ENCODE assay signal across 15 cellular contexts in the genomic region with DNA sequence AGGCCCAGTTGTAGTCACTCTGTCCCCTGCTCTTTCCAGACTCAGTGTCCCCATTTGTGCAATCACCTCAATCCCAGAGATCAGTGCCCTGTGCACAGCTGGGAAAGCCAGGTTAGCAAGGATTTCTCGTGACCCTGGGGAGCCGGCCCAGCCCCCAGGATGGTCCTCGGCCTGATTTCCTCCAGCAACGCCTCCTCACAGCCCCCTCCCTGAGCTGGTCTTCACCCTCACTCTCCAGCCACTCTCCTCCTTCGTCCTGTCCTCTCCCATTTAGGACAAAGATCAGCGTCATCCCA.
A peak's percentile ranks its signal among the peaks of the same experiment; 100 is the strongest.
DNase-seq lines count a peak whose midpoint lies in the region; ATAC-seq and TF ChIP-seq lines count a peak whose summit lies in the region.
"Had no signal": no experiment of that assay in that cellular context is flagged by ENCODE, and none has a peak within 500 bp of the region (broad histone marks: within the 10 kb centered on the region; RNA-seq: fewer than 3 reads in every experiment).

No MANE protein-coding gene starts in this region.

- no peak for TF ChIP-seq EP300 in suprapubic skin (IDR thresholded peaks at IDR 0.05)

- H3K27ac ChIP-seq in RWPE2 (ENCODE audit: poor library complexity, severe bottlenecking) (no peak overlapping the region), suprapubic skin (no peak overlapping the region)

- TF ChIP-seq POLR2A in suprapubic skin (IDR thresholded peaks at IDR 0.05): no peak

- peaks cover 3% of the 10 kb centered on the region for H3K36me3 Mint-ChIP-seq in activated naive CD4-positive, alpha-beta T cell treated with anti-CD3 and anti-CD28 coated beads for 36 hours (ENCODE audit: low read depth)
- peaks cover 0 to 19% (median 12%) of the 10 kb centered on the region in 3 donors for H3K36me3 Mint-ChIP-seq in naive thymus-derived CD8-positive, alpha-beta T cell
- H3K36me3 Mint-ChIP-seq: CD8-positive, alpha-beta T cell had no signal

- no peak overlapping the region for H3K4me3 ChIP-seq in RWPE2 (ENCODE audit: severe bottlenecking)
- H3K4me3 ChIP-seq in suprapubic skin: no peak overlapping the region
- H3K4me3 ChIP-seq: GM23338 had no signal

- no peak overlapping the region for H3K27ac Mint-ChIP-seq in activated naive CD4-positive, alpha-beta T cell treated with anti-CD3 and anti-CD28 coated beads for 36 hours
- H3K27ac Mint-ChIP-seq in naive thymus-derived CD8-positive, alpha-beta T cell: peak overlapping the region in 7 of 10 donors; percentile 27 to 85 (median 71)
- H3K27ac Mint-ChIP-seq: GM23338 had no signal

- no peak for ATAC-seq in RWPE2 (ENCODE audit: low read depth)
- no peak for ATAC-seq in naive thymus-derived CD8-positive, alpha-beta T cell
- ATAC-seq: CD8-positive, alpha-beta T cell; PC-3 had no signal

- peaks cover 8% of the 10 kb centered on the region for H3K4me1 Mint-ChIP-seq in activated naive CD4-positive, alpha-beta T cell treated with anti-CD3 and anti-CD28 coated beads for 36 hours (ENCODE audit: low read depth)
- peaks cover 8 to 32% (median 29%) of the 10 kb centered on the region in 4 donors for H3K4me1 Mint-ChIP-seq in naive thymus-derived CD8-positive, alpha-beta T cell

- no peaks in the 10 kb centered on the region for H3K27me3 Mint-ChIP-seq in activated naive CD4-positive, alpha-beta T cell treated with anti-CD3 and anti-CD28 coated beads for 36 hours (ENCODE audit: low read depth)
- H3K27me3 Mint-ChIP-seq in naive thymus-derived CD8-positive, alpha-beta T cell: peaks cover 0 to 5% (median 0%) of the 10 kb centered on the region in 5 donors

- H3K27me3 ChIP-seq in RWPE2 (ENCODE audit: insufficient read depth, poor library complexity, severe bottlenecking) (peaks cover 51% of the 10 kb centered on the region), suprapubic skin (peaks cover 21% of the 10 kb centered on the region)

- H3K4me3 Mint-ChIP-seq in activated naive CD4-positive, alpha-beta T cell treated with anti-CD3 and anti-CD28 coated beads for 36 hours: no peak overlapping the region
- H3K4me3 Mint-ChIP-seq in naive thymus-derived CD8-positive, alpha-beta T cell: peak overlapping the region in 1 of 10 donors; percentile 24
- H3K4me3 Mint-ChIP-seq: CD8-positive, alpha-beta T cell; GM23338 had no signal

- TF ChIP-seq CTCF in RWPE2 (IDR thresholded peaks at IDR 0.05; ENCODE audit: poor library complexity, severe bottlenecking) (no peak), suprapubic skin (IDR thresholded peaks at IDR 0.05) (no peak)

- H3K4me1 ChIP-seq in RWPE2 (ENCODE audit: insufficient read depth, poor library complexity, severe bottlenecking) (no peaks in the 10 kb centered on the region), suprapubic skin (peaks cover 10% of the 10 kb centered on the region)

- intact Hi-C loops in activated naive CD4-positive, alpha-beta T cell treated with anti-CD3 and anti-CD28 coated beads for 36 hours (cut with micrococcal nuclease): no loop called here

- peak; percentile 7 for DNase-seq in activated naive CD4-positive, alpha-beta T cell treated with anti-CD3 and anti-CD28 coated beads, Interleukin-2, amount 50 U/mL, for 16 hours
- no peak for DNase-seq in activated naive CD4-positive, alpha-beta T cell treated with anti-CD3 and anti-CD28 coated beads for 36 hours
- DNase-seq in RWPE2 (ENCODE audit: low spot score) (peak; percentile 54), suprapubic skin (ENCODE audit: low spot score in 2 of 2) (peak; percentile 34 to 38), anterior cingulate cortex (lab: John Stamatoyannopoulos, UW) (no peak), RKO (ENCODE audit: low spot score) (no peak)
- peak in 1 of 10 donors; percentile 10 for DNase-seq in naive thymus-derived CD8-positive, alpha-beta T cell
- DNase-seq: CD8-positive, alpha-beta T cell; MV-4-11; NCI-H1417 treated with DMSO at 0.1 percent for 48 hours; NCI-H2029; NCI-H524 treated with DMSO at 0.1 percent for 48 hours; NK-92 treated with Interleukin-12 subunit alpha and Interleukin-12 subunit beta, amount 100 ng/mL, for 24 hours; PC-3 had no signal

- H3K9me3 ChIP-seq in RWPE2 (ENCODE audit: severe bottlenecking): no peaks in the 10 kb centered on the region
- H3K9me3 ChIP-seq in suprapubic skin: no peaks in the 10 kb centered on the region

- 94% methylated on average over 6 of the region's 6 CpGs for WGBS in suprapubic skin

- peaks cover 12% of the 10 kb centered on the region for H3K9me3 Mint-ChIP-seq in activated naive CD4-positive, alpha-beta T cell treated with anti-CD3 and anti-CD28 coated beads for 36 hours
- H3K9me3 Mint-ChIP-seq in naive thymus-derived CD8-positive, alpha-beta T cell: peaks cover 8 to 24% (median 16%) of the 10 kb centered on the region in 9 donors

- H3K36me3 ChIP-seq in RWPE2 (ENCODE audit: low read depth) (no peaks in the 10 kb centered on the region), suprapubic skin (no peaks in the 10 kb centered on the region)

- CTCF ChIA-PET in activated naive CD4-positive, alpha-beta T cell treated with anti-CD3 and anti-CD28 coated beads for 36 hours (lab: Charles Lee): no interaction called here

- POLR2A ChIA-PET in naive thymus-derived CD8-positive, alpha-beta T cell (lab: Charles Lee): no interaction called here

Comparison
In these comparisons a context has a peak if more than half of its experiments do, and no peak if none do; other contexts are left out.
1. DNase-seq: peak in activated naive CD4-positive, alpha-beta T cell treated with anti-CD3 and anti-CD28 coated beads, Interleukin-2, amount 50 U/mL, for 16 hours (single experiment), RWPE2 (single experiment) and suprapubic skin (2 of 2); none in activated naive CD4-positive, alpha-beta T cell treated with anti-CD3 and anti-CD28 coated beads for 36 hours (single experiment), anterior cingulate cortex (0 of 58) and RKO (single experiment).